In the genomic region with DNA sequence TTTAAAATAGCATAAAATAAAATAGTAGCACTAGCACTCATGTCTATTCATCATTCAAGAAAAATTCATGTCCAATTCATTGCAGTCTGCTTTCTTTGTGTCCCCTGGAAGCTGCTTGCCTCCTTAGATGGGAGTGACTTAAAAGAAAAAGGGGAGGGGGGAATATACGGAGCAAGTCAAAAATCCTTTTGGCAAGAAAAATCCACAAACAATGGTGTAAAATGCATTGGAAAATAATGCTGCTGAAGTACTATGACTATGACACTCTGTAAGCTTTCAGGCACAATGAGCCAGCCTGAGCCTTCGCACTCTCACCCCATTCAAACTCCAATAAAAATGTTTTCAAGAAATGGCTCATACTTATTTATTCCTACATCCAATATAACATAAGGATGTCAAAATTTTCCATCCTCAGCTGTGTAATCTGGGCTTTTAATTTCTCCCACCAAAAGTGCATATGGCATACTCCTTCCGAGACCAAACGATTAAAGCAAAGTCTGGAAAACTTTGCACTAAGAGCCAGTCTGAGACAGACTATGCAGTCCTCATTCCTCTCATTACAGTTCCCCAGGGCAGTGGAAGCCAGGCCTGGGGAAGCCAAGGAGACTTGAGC, we compare ENCODE assay signal across 8 cellular contexts. TPM values are rescaled to one million over a fixed set of nuclear protein-coding genes. Genes with fewer than 3 reads are reported as not detected.
DNase-seq lines count a peak whose midpoint lies in the region; ATAC-seq and TF ChIP-seq lines count a peak whose summit lies in the region.

No MANE protein-coding gene starts in this region.

- peaks cover 7% of the 10 kb centered on the region; the same call in 1 of the 2 replicates for H3K36me3 Mint-ChIP-seq in HFFc6 (ENCODE audit: low read depth)
- peaks cover 37% of the 10 kb centered on the region for H3K36me3 Mint-ChIP-seq in activated T-helper 1 cell treated with anti-CD3 and anti-CD28 coated beads, Interleukin-12 subunit alpha, Interleukin-12 subunit beta, Interleukin-2, Interleukin-4 antibody, amounts not matched to agents 30 ng/mL and 10 ng/mL and 1 ng/mL, durations not matched to agents 14 hours and 24 hours and 36 hours (ENCODE audit: low read depth)

- CTCF ChIA-PET in GM10248 (lab: Yijun Ruan, JAX): interaction anchor here (1.1 to 8.6 kb wide), 8 partner anchors 9 to 264 kb away, joined by 3 to 42 read pairs (median 10); no protein-coding TSS in a partner anchor

- H3K4me1 ChIP-seq in sigmoid colon: peaks cover 0 to 44% (median 23%) of the 10 kb centered on the region in 4 donors

- no peaks in the 10 kb centered on the region for H3K9me3 ChIP-seq in sigmoid colon

- H3K36me3 ChIP-seq in sigmoid colon: no peaks in the 10 kb centered on the region

- DNase-seq in HFFc6: no peak
- DNase-seq in activated T-helper 1 cell treated with anti-CD3 and anti-CD28 coated beads, Interleukin-12 subunit alpha, Interleukin-12 subunit beta, Interleukin-2, Interleukin-4 antibody, amounts not matched to agents 30 ng/mL and 10 ng/mL and 1 ng/mL, durations not matched to agents 14 hours and 24 hours and 36 hours (ENCODE audit: low spot score): no peak
- no peak for DNase-seq in left ventricle myocardium superior
- no peak for DNase-seq in sigmoid colon
- DNase-seq in mesenteric fat pad (ENCODE audit: low spot score): no peak
- DNase-seq in GM10248 (ENCODE audit: extremely low spot score): no peak
- DNase-seq in activated CD4-positive, alpha-beta T cell treated with anti-CD3 and anti-CD28 coated beads for 48 hours: no peak
- DNase-seq in SIG-M5 treated with dmso at 0.1 percent for 504 hours (lab: John Stamatoyannopoulos, UW; ENCODE audit: unreplicated experiment): no peak

- peak overlapping the region; percentile 83 to 92 (median 89) for H3K27ac ChIP-seq in sigmoid colon

- H3K4me3 Mint-ChIP-seq in HFFc6: peak overlapping the region; percentile 93
- H3K4me3 Mint-ChIP-seq in activated T-helper 1 cell treated with anti-CD3 and anti-CD28 coated beads, Interleukin-12 subunit alpha, Interleukin-12 subunit beta, Interleukin-2, Interleukin-4 antibody, amounts not matched to agents 30 ng/mL and 10 ng/mL and 1 ng/mL, durations not matched to agents 14 hours and 24 hours and 36 hours: peak overlapping the region; percentile 98

- H3K4me3 ChIP-seq in sigmoid colon: peak overlapping the region; percentile 45 to 64 (median 57)

- intact Hi-C loops in activated T-helper 1 cell treated with anti-CD3 and anti-CD28 coated beads, Interleukin-12 subunit alpha, Interleukin-12 subunit beta, Interleukin-2, Interleukin-4 antibody, amounts not matched to agents 30 ng/mL and 10 ng/mL and 1 ng/mL, durations not matched to agents 14 hours and 24 hours and 36 hours (cut with micrococcal nuclease): loop anchor here (1.0 to 5.0 kb wide), 16 partner anchors 7 to 481 kb away; a partner anchor contains a TSS
- intact Hi-C loops in left ventricle myocardium superior (cut with micrococcal nuclease): loop anchor here (5.0 kb wide), 1 partner anchor 266 kb away; no protein-coding TSS in a partner anchor
- intact Hi-C loops in sigmoid colon (cut with DNase I): loop anchor here (2.0 kb wide), 1 partner anchor 17 kb away; no protein-coding TSS in a partner anchor

- no peak for TF ChIP-seq POLR2A in sigmoid colon (IDR thresholded peaks at IDR 0.05)

- ATAC-seq in left ventricle myocardium superior: peak; percentile 72

- H3K9me3 Mint-ChIP-seq in HFFc6: no peaks in the 10 kb centered on the region
- no peaks in the 10 kb centered on the region for H3K9me3 Mint-ChIP-seq in activated T-helper 1 cell treated with anti-CD3 and anti-CD28 coated beads, Interleukin-12 subunit alpha, Interleukin-12 subunit beta, Interleukin-2, Interleukin-4 antibody, amounts not matched to agents 30 ng/mL and 10 ng/mL and 1 ng/mL, durations not matched to agents 14 hours and 24 hours and 36 hours

- POLR2A ChIA-PET in GM10248 (lab: Yijun Ruan, JAX): interaction anchor here (0.6 to 1.0 kb wide), 5 partner anchors 9 to 283 kb away, joined by 3 to 7 read pairs (median 4); no protein-coding TSS in a partner anchor

- WGBS in sigmoid colon, 2 donors: 9 to 42% methylated on average over 4 of the region's 4 CpGs

- no peaks in the 10 kb centered on the region; the same call in none of the 2 replicates for H3K27me3 Mint-ChIP-seq in HFFc6 (ENCODE audit: insufficient read depth)
- H3K27me3 Mint-ChIP-seq in activated T-helper 1 cell treated with anti-CD3 and anti-CD28 coated beads, Interleukin-12 subunit alpha, Interleukin-12 subunit beta, Interleukin-2, Interleukin-4 antibody, amounts not matched to agents 30 ng/mL and 10 ng/mL and 1 ng/mL, durations not matched to agents 14 hours and 24 hours and 36 hours (ENCODE audit: insufficient read depth): no peaks in the 10 kb centered on the region

- no peak for TF ChIP-seq EP300 in sigmoid colon (IDR thresholded peaks at IDR 0.05)

- H3K27me3 ChIP-seq in sigmoid colon: no peaks in the 10 kb centered on the region

- peaks cover 59% of the 10 kb centered on the region for H3K4me1 Mint-ChIP-seq in HFFc6 (ENCODE audit: low read depth)
- H3K4me1 Mint-ChIP-seq in activated T-helper 1 cell treated with anti-CD3 and anti-CD28 coated beads, Interleukin-12 subunit alpha, Interleukin-12 subunit beta, Interleukin-2, Interleukin-4 antibody, amounts not matched to agents 30 ng/mL and 10 ng/mL and 1 ng/mL, durations not matched to agents 14 hours and 24 hours and 36 hours (ENCODE audit: low read depth): peaks cover 81% of the 10 kb centered on the region

- peak overlapping the region; percentile 97 for H3K27ac Mint-ChIP-seq in HFFc6
- H3K27ac Mint-ChIP-seq in activated T-helper 1 cell treated with anti-CD3 and anti-CD28 coated beads, Interleukin-12 subunit alpha, Interleukin-12 subunit beta, Interleukin-2, Interleukin-4 antibody, amounts not matched to agents 30 ng/mL and 10 ng/mL and 1 ng/mL, durations not matched to agents 14 hours and 24 hours and 36 hours: peak overlapping the region; percentile 96

- TF ChIP-seq CTCF in HFFc6 (IDR thresholded peaks at IDR 0.05) (no peak), sigmoid colon (IDR thresholded peaks at IDR 0.05) (no peak), GM10248 (IDR thresholded peaks at IDR 0.05; ENCODE audit: control extremely low read depth, extremely low read depth, low read depth, missing control alignments) (no peak)

RNA-seq across cellular contexts. Expression of a gene that starts 0.8 kb away (rescaled TPM):
- total RNA-seq in HFFc6 (2021; fragmentation: NEBNext Ultra II Directional; extraction: Animal tissue kit (Norgen Biotek cat#: 25700)): 10 to 100 TPM; 10.3 to 19.9 (median 12.6) TPM
- 53.2 and 62.1 TPM in 2 replicates for total RNA-seq in activated T-helper 1 cell treated with anti-CD3 and anti-CD28 coated beads, Interleukin-12 subunit alpha, Interleukin-12 subunit beta, Interleukin-2, Interleukin-4 antibody, amounts not matched to agents 30 ng/mL and 10 ng/mL and 1 ng/mL, durations not matched to agents 14 hours and 24 hours and 36 hours
- total RNA-seq in left ventricle myocardium superior (31.1 TPM), sigmoid colon (10 to 100 TPM; 13.8 to 21.4 (median 20.0) TPM), mesenteric fat pad (107 TPM)
- polyA plus RNA-seq in sigmoid colon: 10 to 100 TPM; 20.5 to 42.5 (median 23.4) TPM
